ENCODE assay signal across 2 cellular contexts in genomic region chr11:854601-855342, GRCh38.
TF ChIP-seq lines count a peak whose summit lies in the region.

No MANE protein-coding gene starts in this region.

TF ChIP-seq in H1, 55 proteins besides CTCF, POLR2A, EP300 and RAD21:
- no peak for TF ChIP-seq CEBPB (IDR thresholded peaks at IDR 0.05; ENCODE audit: low read depth, low read length)
- no peak for TF ChIP-seq POU5F1 (IDR thresholded peaks at IDR 0.05; ENCODE audit: low read depth, low read length)
- no peak for TF ChIP-seq BACH1 (IDR thresholded peaks at IDR 0.05; ENCODE audit: low read length)
- TF ChIP-seq RBBP5 (IDR thresholded peaks at IDR 0.05; ENCODE audit: borderline replicate concordance, low read depth, low read length) = no peak
- TF ChIP-seq RFX5 (IDR thresholded peaks at IDR 0.05; ENCODE audit: borderline replicate concordance, low read depth, low read length) = no peak
- no peak for TF ChIP-seq PHF8 (conservative IDR thresholded peaks at IDR 0.05; ENCODE audit: low read depth, low read length)
- TF ChIP-seq SUZ12 (IDR thresholded peaks at IDR 0.05; ENCODE audit: low read length) = no peak
- no peak for TF ChIP-seq JUN (IDR thresholded peaks at IDR 0.05; ENCODE audit: low read depth, low read length)
- TF ChIP-seq SAP30 (IDR thresholded peaks at IDR 0.05; ENCODE audit: insufficient read depth, insufficient replicate concordance, low read length) = no peak
- TF ChIP-seq CREB1 (IDR thresholded peaks at IDR 0.05) = no peak
TF ChIP-seq in H1: peak in this region for 0.

TF ChIP-seq in neural cell, 6 proteins besides CTCF, POLR2A, EP300 and RAD21:
- TF ChIP-seq REST (IDR thresholded peaks at IDR 0.05; ENCODE audit: borderline replicate concordance) = no peak
- no peak for TF ChIP-seq MXI1 (conservative IDR thresholded peaks at IDR 0.05; ENCODE audit: poor library complexity, severe bottlenecking)
- no peak for TF ChIP-seq TAF1 (IDR thresholded peaks at IDR 0.05; ENCODE audit: low read depth)
- TF ChIP-seq POLR2AphosphoS5 (IDR thresholded peaks at IDR 0.05) = no peak
- no peak for TF ChIP-seq SMC3 (conservative IDR thresholded peaks at IDR 0.05; ENCODE audit: poor library complexity)
